8 cellular contexts compared by ENCODE assay signal in genomic region chr6:32185620-32186495, GRCh38. TPM values are rescaled to one million over a fixed set of nuclear protein-coding genes. Genes with fewer than 3 reads are reported as not detected.
DNase-seq lines count a peak whose midpoint lies in the region; ATAC-seq, FAIRE-seq and TF ChIP-seq lines count a peak whose summit lies in the region.
"Not testable (repeated sequence)": the region's sequence is repeated elsewhere in the genome, so short reads cannot be mapped to it uniquely, and the experiment has no call there.

No MANE protein-coding gene starts in this region.

- not testable (repeated sequence) for TF ChIP-seq EP300 in A549 (IDR thresholded peaks at IDR 0.05)

- H3K4me3 Mint-ChIP-seq in GM23338 = peak overlapping the region; percentile 53

- CTCF ChIA-PET in A549 (lab: Yijun Ruan, JAX) = not testable (repeated sequence)
- CTCF ChIA-PET in PC-3 (lab: Charles Lee) = interaction anchor here (0.6 kb wide), 1 partner anchor 56 kb away, joined by 5 read pairs; the partner anchor contains the start of gene FKBPL

- not testable (repeated sequence) for FAIRE-seq in A549 (lab: Jason Lieb, UNC)

- BruUV-seq in PC-3 (replicated peaks; lab: Mats Ljungman, UMichigan) = not testable (repeated sequence)

- not testable (repeated sequence) for H3K9me3 Mint-ChIP-seq in GM23338

- in situ Hi-C loops in brain microvascular endothelial cell (cut with HindIII; ENCODE audit: low pct_ligation_motif_present, low sequenced_read_pairs) = loop anchor here (10.0 kb wide), 1 partner anchor 61 kb away; the partner anchor contains the start of gene ATF6B

- ATAC-seq in A549 (peak; percentile 81 to 86), GM23338 (peak; percentile 46), PC-3 (peak; percentile 51)

- DNase-seq in A549 (ENCODE audit: low read depth in 1 of 2, low spot score in 1 of 2) = peak; percentile 61 to 90
- DNase-seq in GM23338 (ENCODE audit: low spot score) = peak; percentile 89
- peak; percentile 45 for DNase-seq in PC-3
- DNase-seq in activated CD4-positive, alpha-beta T cell treated with anti-CD3 and anti-CD28 coated beads, Interleukin-2, amount 50 U/mL, for 1 hour = peak; percentile 52
- DNase-seq in brain microvascular endothelial cell = peak; percentile 88
- peak; percentile 85 to 93 for DNase-seq in foreskin fibroblast
- DNase-seq in mucosa of gallbladder (ENCODE audit: low spot score) = peak; percentile 75
- peak; percentile 77 for DNase-seq in stimulated activated CD4-positive, alpha-beta T cell treated with anti-CD3 and anti-CD28 coated beads, Interleukin-15, amount 100 ng/mL, for 24 hours

- not testable (repeated sequence) for H3K9me3 ChIP-seq in A549; PC-3 (ENCODE audit: low read length)

- TF ChIP-seq CTCF in A549 (IDR thresholded peaks at IDR 0.05); GM23338 (conservative IDR thresholded peaks at IDR 0.05; ENCODE audit: low read depth in 2 of 2); PC-3 (conservative IDR thresholded peaks at IDR 0.05; ENCODE audit: low read depth, low read length); brain microvascular endothelial cell (IDR thresholded peaks at IDR 0.05; ENCODE audit: low read depth, low read length, missing control alignments); foreskin fibroblast (IDR thresholded peaks at IDR 0.05; ENCODE audit: low read depth, low read length): not testable (repeated sequence)

- H3K36me3 ChIP-seq in GM23338 (ENCODE audit: insufficient read depth); PC-3 (ENCODE audit: low read depth, low read length): not testable (repeated sequence)
- H3K36me3 ChIP-seq in brain microvascular endothelial cell (replicated peaks) = peaks cover 46% of the 10 kb centered on the region

- not testable (repeated sequence) for H2AFZ ChIP-seq in GM23338; PC-3 (ENCODE audit: low read length)

- H3K36me3 Mint-ChIP-seq in GM23338 (ENCODE audit: low read depth) = peaks cover 61% of the 10 kb centered on the region

- not testable (repeated sequence) for H4K20me1 ChIP-seq in GM23338 (replicated peaks; ENCODE audit: insufficient read depth); PC-3 (ENCODE audit: low read length)

- POLR2A ChIA-PET in A549 (lab: Yijun Ruan, JAX) = interaction anchor here (0.6 to 1.2 kb wide), 3 partner anchors 10 to 786 kb away, joined by 3 to 5 read pairs (median 3); no protein-coding TSS in a partner anchor
- POLR2A ChIA-PET in PC-3 (lab: Charles Lee; ENCODE audit: unreplicated experiment) = interaction anchor here (0.6 kb wide), 1 partner anchor 10 kb away, joined by 20 read pairs; no protein-coding TSS in a partner anchor

- WGBS in A549 (ENCODE audit: missing lambda C conversion rate) = 29% methylated on average over 14 of the region's 16 CpGs

- peaks cover 37% of the 10 kb centered on the region for H3K4me1 Mint-ChIP-seq in GM23338

- not testable (repeated sequence) for H3K27me3 ChIP-seq in GM23338 (ENCODE audit: insufficient read depth); PC-3 (ENCODE audit: low read length); brain microvascular endothelial cell (replicated peaks)

- TF ChIP-seq RAD21 in A549 (conservative IDR thresholded peaks at IDR 0.05 in 1 of 2, IDR thresholded peaks at IDR 0.05 in 1 of 2) = not testable (repeated sequence)

- peaks cover 14% of the 10 kb centered on the region for H3F3A ChIP-seq in GM23338 (replicated peaks; ENCODE audit: low read depth)
- H3F3A ChIP-seq in PC-3 (ENCODE audit: low read length, unreplicated experiment) = not testable (repeated sequence)

- H3K27ac ChIP-seq in A549 (peak overlapping the region; percentile 56 to 61), GM23338 (ENCODE audit: low read depth) (peak overlapping the region; percentile 39; the same call in 1 of the 2 replicates)
- not testable (repeated sequence) for H3K27ac ChIP-seq in PC-3 (ENCODE audit: low read length); brain microvascular endothelial cell

- H3K4me2 ChIP-seq in A549 (peak overlapping the region; percentile 63), GM23338 (peak overlapping the region; percentile 49; the same call in 1 of the 2 replicates)
- not testable (repeated sequence) for H3K4me2 ChIP-seq in PC-3 (ENCODE audit: low read length)

- peaks cover 34% of the 10 kb centered on the region for H3K4me1 ChIP-seq in A549
- H3K4me1 ChIP-seq in GM23338 (ENCODE audit: insufficient read depth) = peaks cover 16% of the 10 kb centered on the region
- peaks cover 13% of the 10 kb centered on the region for H3K4me1 ChIP-seq in PC-3 (ENCODE audit: insufficient read depth, low read length)

- peak overlapping the region; percentile 87 for H3K27ac Mint-ChIP-seq in GM23338

- peaks cover 27% of the 10 kb centered on the region for H3K27me3 Mint-ChIP-seq in GM23338 (ENCODE audit: insufficient read depth, low read depth, poor library complexity)

- H3K9me2 ChIP-seq in GM23338 (ENCODE audit: insufficient read depth); PC-3 (replicated peaks; ENCODE audit: low read length): not testable (repeated sequence)

- H3K4me3 ChIP-seq in A549; GM23338; PC-3 (ENCODE audit: low read length); brain microvascular endothelial cell (ENCODE audit: low read depth, low read length); foreskin fibroblast (ENCODE audit: low read depth in 1 of 2, low read length in 2 of 2): not testable (repeated sequence)

- H3K79me2 ChIP-seq in GM23338 (replicated peaks; ENCODE audit: insufficient read depth) (peaks cover 12% of the 10 kb centered on the region), PC-3 (ENCODE audit: low read length) (peaks cover 18% of the 10 kb centered on the region)

- intact Hi-C loops in PC-3 (cut with micrococcal nuclease) = not testable (repeated sequence)

- not testable (repeated sequence) for TF ChIP-seq POLR2A in A549 (IDR thresholded peaks at IDR 0.05; ENCODE audit: low read length)

- H3K9ac ChIP-seq in PC-3 (ENCODE audit: low read length) = not testable (repeated sequence)

RNA-seq across cellular contexts. Expression of gene AGER, which starts 1.8 kb away (rescaled TPM):
- polyA plus RNA-seq in A549 (2011; rRNA removed) (1.4 and 1.6 TPM in 2 replicates), A549 (2017; fragmentation: RNase III; extraction: RNeasy Plus Mini Kit Qiagen cat#74134 plus additional on column Dnase treatment) (1.4 to 2.4 TPM (median 2.1 TPM) in 3 replicates), GM23338 (2016; fragmentation: Nextera tagmentation; extraction: Ambion mirVana) (3.4 and 5.0 TPM in 2 replicates)
- 1.4 and 1.7 TPM in 2 replicates for polyA plus RNA-seq in A549 (2012; cell fraction: cytosol; rRNA removed)
- 12.0 and 13.3 TPM in 2 replicates for polyA plus RNA-seq in A549 (2012; cell fraction: nucleus; rRNA removed)
- 0.54 and 0.62 TPM in 2 replicates for polyA minus RNA-seq in A549 (2011; rRNA and poly(A)+ RNA removed)
- total RNA-seq in GM23338 (2014; rRNA removed; shearing (Covaris generic)) = 2.0 and 2.3 TPM in 2 replicates
- total RNA-seq in PC-3 (2014; rRNA removed) (2.0 and 5.0 TPM in 2 replicates), mucosa of gallbladder (11.8 TPM)

RNA-seq across cellular contexts. Expression of gene PBX2, which starts 4.1 kb away (rescaled TPM):
- polyA plus RNA-seq in A549 (2011; rRNA removed) (27.0 and 27.4 TPM in 2 replicates), A549 (2017; fragmentation: RNase III; extraction: RNeasy Plus Mini Kit Qiagen cat#74134 plus additional on column Dnase treatment) (24.8 to 32.5 TPM (median 30.8 TPM) in 3 replicates), GM23338 (2016; fragmentation: Nextera tagmentation; extraction: Ambion mirVana) (7.2 and 8.5 TPM in 2 replicates)
- polyA plus RNA-seq in A549 (2012; cell fraction: cytosol; rRNA removed) = 27.1 and 31.5 TPM in 2 replicates
- 44.7 and 49.7 TPM in 2 replicates for polyA plus RNA-seq in A549 (2012; cell fraction: nucleus; rRNA removed)
- polyA minus RNA-seq in A549 (2011; rRNA and poly(A)+ RNA removed) = 20.5 and 22.7 TPM in 2 replicates
- total RNA-seq in GM23338 (2014; rRNA removed; shearing (Covaris generic)) = 89.4 and 111 TPM in 2 replicates
- total RNA-seq in PC-3 (2014; rRNA removed) (25.3 and 33.3 TPM in 2 replicates), mucosa of gallbladder (95.0 TPM)

RNA-seq across cellular contexts. Expression of gene GPSM3, which starts 6.6 kb away (rescaled TPM):
- 0.15 and 0.36 TPM in 2 replicates for polyA plus RNA-seq in A549 (2011; rRNA removed)
- 0.34 and 0.66 TPM in 2 replicates for polyA plus RNA-seq in A549 (2012; cell fraction: cytosol; rRNA removed)
- 0.74 and 0.87 TPM in 2 replicates for polyA plus RNA-seq in A549 (2012; cell fraction: nucleus; rRNA removed)
- 0.19 to 0.30 TPM (median 0.22 TPM) in 3 replicates for polyA plus RNA-seq in A549 (2017; fragmentation: RNase III; extraction: RNeasy Plus Mini Kit Qiagen cat#74134 plus additional on column Dnase treatment)
- 0.19 and 0.29 TPM in 2 replicates for polyA minus RNA-seq in A549 (2011; rRNA and poly(A)+ RNA removed)
- 4.7 and 7.8 TPM in 2 replicates for total RNA-seq in GM23338 (2014; rRNA removed; shearing (Covaris generic))
- polyA plus RNA-seq in GM23338 (2016; fragmentation: Nextera tagmentation; extraction: Ambion mirVana) = 5.5 and 5.9 TPM in 2 replicates
- 5.0 and 7.1 TPM in 2 replicates for total RNA-seq in PC-3 (2014; rRNA removed)
- total RNA-seq in mucosa of gallbladder = 19.6 TPM

RNA-seq across cellular contexts. Expression of gene RNF5, which starts 7.7 kb away (rescaled TPM):
- polyA plus RNA-seq in A549 (2011; rRNA removed) = 49.1 and 54.1 TPM in 2 replicates
- 43.5 and 54.8 TPM in 2 replicates for polyA plus RNA-seq in A549 (2012; cell fraction: cytosol; rRNA removed)
- 24.8 and 27.2 TPM in 2 replicates for polyA plus RNA-seq in A549 (2012; cell fraction: nucleus; rRNA removed)
- polyA plus RNA-seq in A549 (2017; fragmentation: RNase III; extraction: RNeasy Plus Mini Kit Qiagen cat#74134 plus additional on column Dnase treatment) = 46.2 to 64.1 TPM (median 62.7 TPM) in 3 replicates
- polyA minus RNA-seq in A549 (2011; rRNA and poly(A)+ RNA removed) = 26.5 and 26.8 TPM in 2 replicates
- total RNA-seq in GM23338 (2014; rRNA removed; shearing (Covaris generic)) = 119 and 127 TPM in 2 replicates
- 164 and 173 TPM in 2 replicates for polyA plus RNA-seq in GM23338 (2016; fragmentation: Nextera tagmentation; extraction: Ambion mirVana)
- total RNA-seq in PC-3 (2014; rRNA removed) = 69.0 and 80.1 TPM in 2 replicates
- 93.1 TPM for total RNA-seq in mucosa of gallbladder

RNA-seq across cellular contexts. Expression of gene AGPAT1, which starts 10.0 kb away (rescaled TPM):
- polyA plus RNA-seq in A549 (2011; rRNA removed) (40.6 and 50.0 TPM in 2 replicates), A549 (2017; fragmentation: RNase III; extraction: RNeasy Plus Mini Kit Qiagen cat#74134 plus additional on column Dnase treatment) (28.7 to 30.0 TPM (median 29.4 TPM) in 3 replicates), GM23338 (2016; fragmentation: Nextera tagmentation; extraction: Ambion mirVana) (39.5 and 39.8 TPM in 2 replicates)
- 47.2 and 63.8 TPM in 2 replicates for polyA plus RNA-seq in A549 (2012; cell fraction: cytosol; rRNA removed)
- polyA plus RNA-seq in A549 (2012; cell fraction: nucleus; rRNA removed) = 51.0 and 53.0 TPM in 2 replicates
- 85.6 and 105 TPM in 2 replicates for polyA minus RNA-seq in A549 (2011; rRNA and poly(A)+ RNA removed)
- 58.8 and 82.1 TPM in 2 replicates for total RNA-seq in GM23338 (2014; rRNA removed; shearing (Covaris generic))
- total RNA-seq in PC-3 (2014; rRNA removed) (54.7 and 59.6 TPM in 2 replicates), mucosa of gallbladder (88.4 TPM)
